8 cellular contexts compared by ENCODE assay signal in the genomic region with DNA sequence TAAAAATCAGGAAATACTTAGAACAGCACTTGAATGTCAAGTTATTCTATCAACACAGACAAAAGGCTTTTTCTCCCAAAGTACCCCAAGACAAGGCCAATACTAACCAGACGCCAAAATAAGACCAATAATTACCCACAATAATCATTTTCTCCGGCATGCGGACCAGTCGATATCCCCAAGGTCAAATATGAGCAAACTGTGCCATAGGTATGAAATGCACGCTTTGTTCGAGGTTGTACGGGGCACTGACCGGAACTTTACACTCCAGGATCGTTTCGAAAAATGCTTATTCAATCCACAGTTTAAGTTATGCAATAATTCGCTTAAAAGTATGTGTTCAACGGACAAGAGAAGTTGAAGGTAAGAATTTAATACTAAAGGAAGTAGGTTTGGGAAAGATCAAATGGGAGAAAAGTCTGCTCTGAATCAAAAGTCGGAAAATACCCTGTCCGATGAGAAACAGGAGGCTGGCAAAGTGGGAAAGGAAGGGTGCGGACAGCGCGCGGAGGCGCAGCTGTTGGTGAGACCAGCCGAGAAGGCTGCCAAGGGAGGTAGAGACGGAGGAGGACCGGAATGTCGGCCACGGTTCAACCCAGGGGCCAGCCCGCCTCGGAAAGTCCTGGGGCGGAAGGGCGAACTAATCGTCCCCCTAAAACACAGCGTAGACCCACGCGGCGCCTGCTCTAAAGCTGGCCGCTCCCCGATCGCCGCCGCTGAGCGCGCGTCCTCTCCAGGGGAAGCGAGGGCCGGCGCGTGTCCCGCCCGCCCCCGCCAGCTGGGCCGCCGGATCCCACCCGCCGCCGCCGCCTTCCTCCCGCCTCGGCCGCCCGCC. TPM values are rescaled to one million over a fixed set of nuclear protein-coding genes. Genes with fewer than 3 reads are reported as not detected.
A peak's percentile ranks its signal among the peaks of the same experiment; 100 is the strongest.
DNase-seq lines count a peak whose midpoint lies in the region; ATAC-seq and TF ChIP-seq lines count a peak whose summit lies in the region.

No MANE protein-coding gene starts in this region.

- H3K27me3 Mint-ChIP-seq in activated CD4-positive, alpha-beta T cell treated with anti-CD3 and anti-CD28 coated beads, Interleukin-2, amount 10 ng/mL, durations not matched to agents 7 days and 5 days = no peaks in the 10 kb centered on the region

- H3K27ac ChIP-seq in SJCRH30 (peak overlapping the region; percentile 82), ectodermal cell (ENCODE audit: insufficient read depth, low read depth, low read length, poor library complexity, severe bottlenecking) (peak overlapping the region; percentile 95), thyroid gland (peak overlapping the region; percentile 95 to 98 (median 96))

- intact Hi-C loops in thyroid gland (cut with DNase I) = loop anchor here (10.0 kb wide), 1 partner anchor 69 kb away; a partner anchor contains a TSS

- peak overlapping the region; percentile 98 for H3K27ac Mint-ChIP-seq in activated CD4-positive, alpha-beta T cell treated with anti-CD3 and anti-CD28 coated beads, Interleukin-2, amount 10 ng/mL, durations not matched to agents 7 days and 5 days

- no peak for TF ChIP-seq EP300 in Ishikawa (IDR thresholded peaks at IDR 0.05; ENCODE audit: borderline replicate concordance)

- WGBS in ectodermal cell, 2 experiments = 1% methylated on average over 58 of the region's 58 CpGs
- WGBS in thyroid gland, 2 donors = 0 to 1% methylated on average over 30 to 45 of the region's 58 CpGs

- H3K36me3 ChIP-seq in SJCRH30 (peaks cover 18% of the 10 kb centered on the region), ectodermal cell (ENCODE audit: control insufficient read depth, insufficient read depth, low read length) (peaks cover 6% of the 10 kb centered on the region), thyroid gland (no peaks in the 10 kb centered on the region)

- POLR2A ChIA-PET in activated CD4-positive, alpha-beta T cell treated with anti-CD3 and anti-CD28 coated beads, Interleukin-2, amount 10 ng/mL, durations not matched to agents 7 days and 5 days (lab: Charles Lee) = interaction anchor here (1.0 to 2.2 kb wide), 5 partner anchors 8 to 361 kb away, joined by 4 to 19 read pairs (median 5); a partner anchor contains a TSS

- no peak for DNase-seq in activated CD4-positive, alpha-beta T cell treated with anti-CD3 and anti-CD28 coated beads, Interleukin-2, amount 10 ng/mL, durations not matched to agents 7 days and 5 days
- DNase-seq in activated CD4-positive, alpha-beta T cell treated with anti-CD3 and anti-CD28 coated beads, Interleukin-2, amount 50 U/mL, for 4 hours = no peak
- DNase-seq in SJCRH30 = peak; percentile 68 to 79
- DNase-seq in medulla oblongata (ENCODE audit: extremely low spot score) = peak; percentile 49
- DNase-seq in thyroid gland = peak in 1 of 2 donors; percentile 64

- H3K27me3 ChIP-seq in SJCRH30 (no peaks in the 10 kb centered on the region), ectodermal cell (ENCODE audit: control insufficient read depth, insufficient read depth, low read length, poor library complexity, severe bottlenecking) (no peaks in the 10 kb centered on the region), thyroid gland (no peaks in the 10 kb centered on the region)

- peaks cover 35% of the 10 kb centered on the region for H3K36me3 Mint-ChIP-seq in activated CD4-positive, alpha-beta T cell treated with anti-CD3 and anti-CD28 coated beads, Interleukin-2, amount 10 ng/mL, durations not matched to agents 7 days and 5 days (ENCODE audit: low read depth)

- TF ChIP-seq CTCF in thyroid gland (IDR thresholded peaks at IDR 0.05) = no peak

- H3K4me3 ChIP-seq in SJCRH30 = peak overlapping the region; percentile 76
- peak overlapping the region; percentile 77 for H3K4me3 ChIP-seq in ectodermal cell (ENCODE audit: insufficient read depth, low read depth, low read length)
- H3K4me3 ChIP-seq in thyroid gland (replicated peaks in 1 of 3) = peak overlapping the region; percentile 42 to 81 (median 43)

- TF ChIP-seq POLR2A in thyroid gland (IDR thresholded peaks at IDR 0.05) = peak in 1 of 2 donors; percentile 4

- H3K4me1 Mint-ChIP-seq in activated CD4-positive, alpha-beta T cell treated with anti-CD3 and anti-CD28 coated beads, Interleukin-2, amount 10 ng/mL, durations not matched to agents 7 days and 5 days = peaks cover 48% of the 10 kb centered on the region

- H3K4me1 ChIP-seq in SJCRH30 (peaks cover 12% of the 10 kb centered on the region), ectodermal cell (ENCODE audit: control insufficient read depth, insufficient read depth, low read length) (peaks cover 6% of the 10 kb centered on the region), thyroid gland (peaks cover 16 to 26% of the 10 kb centered on the region in 2 donors)

- H3K9me3 ChIP-seq in SJCRH30 (replicated peaks) (no peaks in the 10 kb centered on the region), ectodermal cell (ENCODE audit: control insufficient read depth, low read length) (no peaks in the 10 kb centered on the region), thyroid gland (no peaks in the 10 kb centered on the region)

- CTCF ChIA-PET in activated CD4-positive, alpha-beta T cell treated with anti-CD3 and anti-CD28 coated beads, Interleukin-2, amount 10 ng/mL, durations not matched to agents 7 days and 5 days (lab: Charles Lee) = interaction anchor here (1.0 to 1.9 kb wide), 8 partner anchors 8 to 440 kb away, joined by 3 to 5 read pairs (median 4); no protein-coding TSS in a partner anchor

- peak; percentile 33 for ATAC-seq in GM21825 (IDR thresholded peaks at IDR 0.05; ENCODE audit: unreplicated experiment)

- H3K9me3 Mint-ChIP-seq in activated CD4-positive, alpha-beta T cell treated with anti-CD3 and anti-CD28 coated beads, Interleukin-2, amount 10 ng/mL, durations not matched to agents 7 days and 5 days = peaks cover 11% of the 10 kb centered on the region

- no peak for TF ChIP-seq RAD21 in Ishikawa (IDR thresholded peaks at IDR 0.05; ENCODE audit: low read depth)

- peak overlapping the region; percentile 99 for H3K4me3 Mint-ChIP-seq in activated CD4-positive, alpha-beta T cell treated with anti-CD3 and anti-CD28 coated beads, Interleukin-2, amount 10 ng/mL, durations not matched to agents 7 days and 5 days

TF ChIP-seq in Ishikawa, 13 proteins besides CTCF, POLR2A, EP300 and RAD21:
- TF ChIP-seq CREB1 (IDR thresholded peaks at IDR 0.05; ENCODE audit: low read depth) (no peak), TAF1 (IDR thresholded peaks at IDR 0.05; ENCODE audit: low read depth) (no peak), CEBPB (IDR thresholded peaks at IDR 0.05) (peak; percentile 30; the same call in 1 of the 2 replicates), FOXM1 (IDR thresholded peaks at IDR 0.05; ENCODE audit: borderline replicate concordance, low read depth) (peak; percentile 36; the same call in 1 of the 2 replicates), TCF12 (IDR thresholded peaks at IDR 0.05; ENCODE audit: low read depth) (no peak), TEAD4 (IDR thresholded peaks at IDR 0.05) (no peak)
- TF ChIP-seq, protein P1, sequence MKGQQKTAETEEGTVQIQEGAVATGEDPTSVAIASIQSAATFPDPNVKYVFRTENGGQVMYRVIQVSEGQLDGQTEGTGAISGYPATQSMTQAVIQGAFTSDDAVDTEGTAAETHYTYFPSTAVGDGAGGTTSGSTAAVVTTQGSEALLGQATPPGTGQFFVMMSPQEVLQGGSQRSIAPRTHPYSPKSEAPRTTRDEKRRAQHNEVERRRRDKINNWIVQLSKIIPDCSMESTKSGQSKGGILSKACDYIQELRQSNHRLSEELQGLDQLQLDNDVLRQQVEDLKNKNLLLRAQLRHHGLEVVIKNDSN (IDR thresholded peaks at IDR 0.05) = no peak

RNA-seq across cellular contexts. Expression of a gene that starts 0.8 kb away (rescaled TPM):
- total RNA-seq in activated CD4-positive, alpha-beta T cell treated with anti-CD3 and anti-CD28 coated beads, Interleukin-2, amount 10 ng/mL, durations not matched to agents 7 days and 5 days = 1 to 10 TPM; 1.7 to 2.3 TPM
- 0.97 TPM in 1 of 2 replicates, not detected in the other for total RNA-seq in SJCRH30 (2014; rRNA removed; shearing (Covaris generic))
- 2.1 TPM for polyA plus RNA-seq in ectodermal cell (2013, experiment 1 of 4)
- polyA plus RNA-seq in ectodermal cell (2013, experiment 2 of 4) = 3.6 TPM
- polyA plus RNA-seq in ectodermal cell (2013, experiment 3 of 4) = 5.3 TPM
- 5.7 TPM for polyA plus RNA-seq in ectodermal cell (2013, experiment 4 of 4)
- total RNA-seq in thyroid gland = 1 to 10 TPM in 2 of 4 donors, under 1 TPM in 1, not detected in 1; 0.13 to 2.8 (median 1.8) TPM

RNA-seq across cellular contexts. Expression of a gene that starts 1.0 kb away (rescaled TPM):
- 100 to 1,000 TPM in 1 of 2 experiments, 10 to 100 TPM in 1; 90.1 to 113 TPM for total RNA-seq in activated CD4-positive, alpha-beta T cell treated with anti-CD3 and anti-CD28 coated beads, Interleukin-2, amount 10 ng/mL, durations not matched to agents 7 days and 5 days
- 149 and 152 TPM in 2 replicates for total RNA-seq in SJCRH30 (2014; rRNA removed; shearing (Covaris generic))
- polyA plus RNA-seq in ectodermal cell (2013, experiment 1 of 4) = 237 TPM
- polyA plus RNA-seq in ectodermal cell (2013, experiment 2 of 4) = 245 TPM
- 275 TPM for polyA plus RNA-seq in ectodermal cell (2013, experiment 3 of 4)
- polyA plus RNA-seq in ectodermal cell (2013, experiment 4 of 4) = 297 TPM
- total RNA-seq in thyroid gland = 100 to 1,000 TPM in 2 of 4 donors, 10 to 100 TPM in 2; 58.3 to 143 (median 95.2) TPM

RNA-seq across cellular contexts. Expression of a gene that starts 26.3 kb away (rescaled TPM):
- total RNA-seq in activated CD4-positive, alpha-beta T cell treated with anti-CD3 and anti-CD28 coated beads, Interleukin-2, amount 10 ng/mL, durations not matched to agents 7 days and 5 days = 10 to 100 TPM; 37.3 to 45.7 TPM
- 72.8 and 79.6 TPM in 2 replicates for total RNA-seq in SJCRH30 (2014; rRNA removed; shearing (Covaris generic))
- 52.7 TPM for polyA plus RNA-seq in ectodermal cell (2013, experiment 1 of 4)
- polyA plus RNA-seq in ectodermal cell (2013, experiment 2 of 4) = 58.3 TPM
- polyA plus RNA-seq in ectodermal cell (2013, experiment 3 of 4) = 51.9 TPM
- polyA plus RNA-seq in ectodermal cell (2013, experiment 4 of 4) = 62.8 TPM
- total RNA-seq in thyroid gland = 10 to 100 TPM; 29.9 to 51.7 (median 42.7) TPM

Comparison
In these comparisons a context has a peak if more than half of its experiments do, and no peak if none do; other contexts are left out.
1. DNase-seq: peak in SJCRH30 (2 of 2) and medulla oblongata (single experiment); none in activated CD4-positive, alpha-beta T cell treated with anti-CD3 and anti-CD28 coated beads, Interleukin-2, amount 10 ng/mL, durations not matched to agents 7 days and 5 days (single experiment) and activated CD4-positive, alpha-beta T cell treated with anti-CD3 and anti-CD28 coated beads, Interleukin-2, amount 50 U/mL, for 4 hours (0 of 2).
2. Peak in every context shown above with its lines, with median percentiles within 50 percentile points of each other: H3K27ac ChIP-seq and H3K4me3 ChIP-seq.